ENCODE assay signal across 10 cellular contexts in the genomic region with DNA sequence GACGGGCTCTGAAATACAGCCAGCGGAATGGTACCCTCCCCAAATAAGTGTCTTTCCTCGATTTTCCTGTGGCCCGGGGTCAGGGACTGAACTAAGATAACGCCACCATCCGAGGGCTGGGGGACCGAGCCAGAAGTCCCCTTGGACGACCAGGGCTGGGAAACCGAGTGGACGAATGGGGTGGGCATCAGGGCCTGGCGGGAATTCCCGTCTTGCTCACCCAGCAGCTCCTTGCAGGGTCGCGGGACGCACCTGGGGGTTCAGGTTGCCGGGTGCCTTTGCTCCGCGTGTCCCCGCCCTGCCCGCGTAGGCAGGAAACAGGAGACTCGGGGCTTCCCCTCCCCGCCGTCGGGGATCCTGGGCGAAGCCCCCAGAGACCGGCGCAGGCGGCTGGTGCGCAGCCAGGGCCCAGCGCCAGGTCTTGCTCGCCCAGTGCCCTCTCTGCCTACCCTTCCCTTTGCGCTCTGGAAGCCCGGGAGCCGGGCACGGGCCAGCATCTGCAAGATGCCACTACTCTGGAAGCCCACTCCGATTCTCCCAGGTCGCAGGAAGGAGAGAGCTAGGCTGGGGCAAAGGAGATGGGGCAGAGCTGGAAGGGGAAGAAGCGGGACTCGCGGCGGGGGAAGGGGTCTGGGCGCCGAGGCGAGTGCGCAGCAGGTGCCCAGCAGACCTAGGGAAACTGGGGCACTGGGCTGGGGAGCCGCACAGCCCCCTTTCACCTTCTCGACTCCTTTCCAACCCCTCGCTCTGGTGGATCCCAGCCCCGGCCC. TPM values are rescaled to one million over a fixed set of nuclear protein-coding genes. Genes with fewer than 3 reads are reported as not detected.
DNase-seq lines count a peak whose midpoint lies in the region; ATAC-seq and TF ChIP-seq lines count a peak whose summit lies in the region.
"Had no signal": no experiment of that assay in that cellular context is flagged by ENCODE, and none has a peak within 500 bp of the region (broad histone marks: within the 10 kb centered on the region; RNA-seq: fewer than 3 reads in every experiment).

No MANE protein-coding gene starts in this region.

- no peak for DNase-seq in Calu3
- DNase-seq in MM.1S, result no peak
- DNase-seq in cerebellum (ENCODE audit: low spot score), result peak; percentile 61
- no peak for DNase-seq in neuronal stem cell (ENCODE audit: low spot score)
- no peak for DNase-seq in glomerular visceral epithelial cell (ENCODE audit: extremely low spot score)
- DNase-seq in GM23248, result no peak
- no peak for DNase-seq in osteoblast (ENCODE audit: insufficient read length, low spot score, missing footprints)
- DNase-seq: NCI-H2029 had no signal

- peaks cover 7% of the 10 kb centered on the region for H3K4me1 Mint-ChIP-seq in Calu3 (ENCODE audit: low read depth, unreplicated experiment)

- ATAC-seq in GM18520 (IDR thresholded peaks at IDR 0.05; ENCODE audit: unreplicated experiment), result no peak

- H3K4me2 ChIP-seq in MM.1S (ENCODE audit: low read depth, low read length), result peak overlapping the region; percentile 27; the same call in 1 of the 2 replicates
- H3K4me2 ChIP-seq in neuronal stem cell (ENCODE audit: insufficient read depth, low read length, poor library complexity, severe bottlenecking), result peak overlapping the region; percentile 71
- H3K4me2 ChIP-seq in GM23248 (ENCODE audit: unreplicated experiment), result no peak overlapping the region
- H3K4me2 ChIP-seq in osteoblast (ENCODE audit: insufficient read depth, low read length), result no peak overlapping the region

- intact Hi-C loops in Calu3 (cut with micrococcal nuclease; ENCODE audit: unreplicated experiment), result loop anchor here (10.0 kb wide), 1 partner anchor 206 kb away; no protein-coding TSS in a partner anchor

- 0 out of 2 replicates have a peak, but pooled peaks cover 4% of the 10 kb centered on the region for H3K4me1 ChIP-seq in MM.1S (ENCODE audit: low read length)
- peaks cover 2 to 3% of the 10 kb centered on the region in 2 donors for H3K4me1 ChIP-seq in neuronal stem cell (ENCODE audit: control insufficient read depth in 2 of 2, insufficient read depth in 1 of 2, low read depth in 1 of 2, low read length in 2 of 2)
- H3K4me1 ChIP-seq in GM23248 (ENCODE audit: insufficient read depth), result no peaks in the 10 kb centered on the region
- no peaks in the 10 kb centered on the region for H3K4me1 ChIP-seq in osteoblast (ENCODE audit: insufficient read depth, low read length)

- no peaks in the 10 kb centered on the region for H3K79me2 ChIP-seq in MM.1S (ENCODE audit: low read length)
- H3K79me2 ChIP-seq in GM23248 (ENCODE audit: insufficient read depth), result no peaks in the 10 kb centered on the region
- no peaks in the 10 kb centered on the region for H3K79me2 ChIP-seq in osteoblast (ENCODE audit: insufficient read depth, low read length)

- H3F3A ChIP-seq in MM.1S (ENCODE audit: insufficient read depth, low read length) (no peaks in the 10 kb centered on the region), GM23248 (ENCODE audit: insufficient read depth) (no peaks in the 10 kb centered on the region)

- H3K27ac ChIP-seq in MM.1S (ENCODE audit: low read length), result no peak overlapping the region
- H3K27ac ChIP-seq in neuronal stem cell (replicated peaks; ENCODE audit: low read length), result no peak overlapping the region
- H3K27ac ChIP-seq in GM23248, result no peak overlapping the region
- H3K27ac ChIP-seq in osteoblast (ENCODE audit: low read depth, low read length), result no peak overlapping the region

- H3K9ac ChIP-seq in MM.1S (ENCODE audit: low read length) (no peak overlapping the region), neuronal stem cell (ENCODE audit: low read depth, low read length, poor library complexity) (no peak overlapping the region), GM23248 (no peak overlapping the region)

- H3K27ac Mint-ChIP-seq in Calu3 (ENCODE audit: unreplicated experiment), result no peak overlapping the region

- H3K23ac ChIP-seq in neuronal stem cell (ENCODE audit: low read depth, low read length, poor library complexity), result peak overlapping the region; percentile 89

- TF ChIP-seq CTCF in Calu3 (IDR thresholded peaks at IDR 0.05; ENCODE audit: unreplicated experiment), result no peak
- TF ChIP-seq CTCF in MM.1S (IDR thresholded peaks at IDR 0.05; ENCODE audit: low read length), result no peak
- TF ChIP-seq CTCF in osteoblast (IDR thresholded peaks at IDR 0.05; ENCODE audit: extremely low read depth, low read depth, low read length), result no peak

- peak overlapping the region; percentile 33 for H2BK15ac ChIP-seq in neuronal stem cell (ENCODE audit: low read length)

- no peak overlapping the region for H4K8ac ChIP-seq in neuronal stem cell (ENCODE audit: low read depth, low read length)

- H2BK120ac ChIP-seq in neuronal stem cell (ENCODE audit: low read depth, low read length), result no peak overlapping the region

- H3K36me3 ChIP-seq in MM.1S (replicated peaks; ENCODE audit: insufficient read depth, low read length), result no peaks in the 10 kb centered on the region
- H3K36me3 ChIP-seq in neuronal stem cell (replicated peaks in 1 of 2; ENCODE audit: control insufficient read depth in 2 of 2, insufficient read depth in 2 of 2, low read length in 2 of 2), result peaks cover 2 to 24% of the 10 kb centered on the region in 2 donors
- no peaks in the 10 kb centered on the region for H3K36me3 ChIP-seq in GM23248 (ENCODE audit: low read depth)
- no peaks in the 10 kb centered on the region for H3K36me3 ChIP-seq in osteoblast (ENCODE audit: insufficient read depth, low read length)

- CTCF ChIA-PET in Calu3 (lab: Charles Lee), result interaction anchor here (0.7 to 1.1 kb wide), 3 partner anchors 12 to 115 kb away, joined by 3 to 5 read pairs (median 3); a partner anchor contains a TSS

- H3K4me3 Mint-ChIP-seq in Calu3 (ENCODE audit: low read depth, unreplicated experiment), result peak overlapping the region; percentile 14

- H3K4ac ChIP-seq in neuronal stem cell (ENCODE audit: low read length), result no peak overlapping the region

- no peak overlapping the region for H3K4me3 ChIP-seq in MM.1S (ENCODE audit: low read length)
- H3K4me3 ChIP-seq in neuronal stem cell (ENCODE audit: low read length in 2 of 2), result no peak overlapping the region
- no peak overlapping the region for H3K4me3 ChIP-seq in GM23248
- H3K4me3 ChIP-seq in osteoblast (ENCODE audit: insufficient read depth, low read length), result no peak overlapping the region

- H2BK5ac ChIP-seq in neuronal stem cell (ENCODE audit: low read length), result no peak overlapping the region

- H4K20me1 ChIP-seq in MM.1S (ENCODE audit: insufficient read depth, low read length) (no peaks in the 10 kb centered on the region), GM23248 (ENCODE audit: insufficient read depth) (no peaks in the 10 kb centered on the region), osteoblast (ENCODE audit: insufficient read depth, low read length) (no peaks in the 10 kb centered on the region)

- no CpG with 5 or more reads among the region's 50 CpGs for WGBS in neuronal stem cell (ENCODE audit: extremely low coverage in 2 of 2, insufficient read length in 2 of 2, insufficient replicate concordance in 1 of 2), 2 donors
- 2% methylated on average over 40 to 47 of the region's 50 CpGs for WGBS in GM23248 (ENCODE audit: low coverage in 1 of 2, low lambda C conversion rate in 2 of 2, missing lambda C conversion rate in 2 of 2), 2 experiments

- H3K9me3 Mint-ChIP-seq in Calu3 (ENCODE audit: low read depth, unreplicated experiment), result peaks cover 4% of the 10 kb centered on the region

- in situ Hi-C loops in GM23248 (cut with MboI), result loop anchor here (10.0 kb wide), 1 partner anchor 116 kb away; a partner anchor contains a TSS

- no TSS peak for BruUV-seq in Calu3 (replicated peaks; lab: Mats Ljungman, UMichigan)

- H3K79me1 ChIP-seq in neuronal stem cell (ENCODE audit: low read depth, low read length), result no peaks in the 10 kb centered on the region

- H3K27me3 ChIP-seq in MM.1S (replicated peaks; ENCODE audit: insufficient read depth, low read length), result peaks cover 55% of the 10 kb centered on the region
- H3K27me3 ChIP-seq in neuronal stem cell (ENCODE audit: control insufficient read depth in 3 of 3, insufficient read depth in 3 of 3, low read depth in 1 of 3, low read length in 3 of 3), result peaks cover 31 to 60% (median 56%) of the 10 kb centered on the region in 3 experiments
- peaks cover 55% of the 10 kb centered on the region for H3K27me3 ChIP-seq in GM23248 (replicated peaks; ENCODE audit: insufficient read depth)
- peaks cover 56% of the 10 kb centered on the region for H3K27me3 ChIP-seq in osteoblast (ENCODE audit: insufficient read depth, low read length)

- H2BK12ac ChIP-seq in neuronal stem cell (ENCODE audit: low read length), result no peak overlapping the region

- H3K36me3 Mint-ChIP-seq in Calu3 (ENCODE audit: insufficient read depth, unreplicated experiment), result peaks cover 4% of the 10 kb centered on the region

- H3K27me3 Mint-ChIP-seq in Calu3 (ENCODE audit: unreplicated experiment), result peaks cover 64% of the 10 kb centered on the region

- H2AK5ac ChIP-seq in neuronal stem cell (ENCODE audit: low read depth, low read length), result peak overlapping the region; percentile 70

- H4K91ac ChIP-seq in neuronal stem cell (ENCODE audit: low read depth, low read length, poor library complexity), result no peak overlapping the region

- H3K9me2 ChIP-seq in MM.1S (replicated peaks; ENCODE audit: insufficient read depth, low read length) (no peaks in the 10 kb centered on the region), GM23248 (ENCODE audit: insufficient read depth) (no peaks in the 10 kb centered on the region)

- H2AFZ ChIP-seq in MM.1S (ENCODE audit: low read length), result no peak overlapping the region
- peak overlapping the region; percentile 72 for H2AFZ ChIP-seq in neuronal stem cell (ENCODE audit: low read length)
- H2AFZ ChIP-seq in GM23248, result no peak overlapping the region
- H2AFZ ChIP-seq in osteoblast (ENCODE audit: low read length), result no peak overlapping the region

- peak overlapping the region; percentile 83 for H3K18ac ChIP-seq in neuronal stem cell (ENCODE audit: low read length)

- peak overlapping the region; percentile 56 for H3K14ac ChIP-seq in neuronal stem cell (ENCODE audit: low read length)

- no peaks in the 10 kb centered on the region for H3K9me3 ChIP-seq in MM.1S (replicated peaks; ENCODE audit: insufficient read depth, low read length)
- no peaks in the 10 kb centered on the region for H3K9me3 ChIP-seq in neuronal stem cell (replicated peaks in 1 of 2; ENCODE audit: control insufficient read depth in 2 of 2, insufficient read depth in 1 of 2, low read depth in 1 of 2, low read length in 2 of 2)
- no peaks in the 10 kb centered on the region for H3K9me3 ChIP-seq in GM23248 (ENCODE audit: low read depth)
- H3K9me3 ChIP-seq in osteoblast (ENCODE audit: low read depth, low read length), result no peaks in the 10 kb centered on the region

RNA-seq across cellular contexts. Expression of a gene that starts 0.7 kb away (rescaled TPM):
- total RNA-seq in Calu3 (2022) (not detected in 2 replicates), cerebellum (8.1 TPM), osteoblast (0.29 and 0.72 TPM in 2 replicates)
- 0.03 TPM for polyA plus RNA-seq in neuronal stem cell (2013, experiment 1 of 2)
- polyA plus RNA-seq in neuronal stem cell (2013, experiment 2 of 2), result 0.03 TPM
- total RNA-seq in GM23248 (2014; rRNA removed; shearing (Covaris generic)), result not detected in 2 replicates
- not detected in 2 replicates for polyA plus RNA-seq in GM23248 (2016; fragmentation: Nextera tagmentation; extraction: Ambion mirVana)

RNA-seq across cellular contexts. Expression of a gene that starts 12.4 kb away (rescaled TPM):
- total RNA-seq in Calu3 (2022), result 8.4 and 13.5 TPM in 2 replicates
- total RNA-seq in cerebellum, result 2.3 TPM
- polyA plus RNA-seq in neuronal stem cell (2013, experiment 1 of 2), result 13.2 TPM
- 12.0 TPM for polyA plus RNA-seq in neuronal stem cell (2013, experiment 2 of 2)
- 19.0 and 21.2 TPM in 2 replicates for total RNA-seq in GM23248 (2014; rRNA removed; shearing (Covaris generic))
- 14.2 and 15.3 TPM in 2 replicates for polyA plus RNA-seq in GM23248 (2016; fragmentation: Nextera tagmentation; extraction: Ambion mirVana)
- 23.5 and 25.9 TPM in 2 replicates for total RNA-seq in osteoblast

RNA-seq across cellular contexts. Expression of a gene that starts 33.0 kb away (rescaled TPM):
- total RNA-seq in Calu3 (2022) (not detected in 2 replicates), cerebellum (2.7 TPM), osteoblast (not detected in 2 replicates)
- not detected for polyA plus RNA-seq in neuronal stem cell (2013, experiment 1 of 2)
- polyA plus RNA-seq in neuronal stem cell (2013, experiment 2 of 2), result not detected
- total RNA-seq in GM23248 (2014; rRNA removed; shearing (Covaris generic)), result not detected in 2 replicates
- polyA plus RNA-seq in GM23248 (2016; fragmentation: Nextera tagmentation; extraction: Ambion mirVana), result not detected in 2 replicates
- total RNA-seq: lung microvascular endothelial cell had no signal

Comparison
In these comparisons a context has a peak if more than half of its experiments do, and no peak if none do; other contexts are left out.
1. H3K4me2 ChIP-seq: peak in MM.1S (single experiment) and neuronal stem cell (single experiment); none in GM23248 (single experiment) and osteoblast (single experiment).